Comparison of ENCODE assay signal across 11 cellular contexts in the genomic region with DNA sequence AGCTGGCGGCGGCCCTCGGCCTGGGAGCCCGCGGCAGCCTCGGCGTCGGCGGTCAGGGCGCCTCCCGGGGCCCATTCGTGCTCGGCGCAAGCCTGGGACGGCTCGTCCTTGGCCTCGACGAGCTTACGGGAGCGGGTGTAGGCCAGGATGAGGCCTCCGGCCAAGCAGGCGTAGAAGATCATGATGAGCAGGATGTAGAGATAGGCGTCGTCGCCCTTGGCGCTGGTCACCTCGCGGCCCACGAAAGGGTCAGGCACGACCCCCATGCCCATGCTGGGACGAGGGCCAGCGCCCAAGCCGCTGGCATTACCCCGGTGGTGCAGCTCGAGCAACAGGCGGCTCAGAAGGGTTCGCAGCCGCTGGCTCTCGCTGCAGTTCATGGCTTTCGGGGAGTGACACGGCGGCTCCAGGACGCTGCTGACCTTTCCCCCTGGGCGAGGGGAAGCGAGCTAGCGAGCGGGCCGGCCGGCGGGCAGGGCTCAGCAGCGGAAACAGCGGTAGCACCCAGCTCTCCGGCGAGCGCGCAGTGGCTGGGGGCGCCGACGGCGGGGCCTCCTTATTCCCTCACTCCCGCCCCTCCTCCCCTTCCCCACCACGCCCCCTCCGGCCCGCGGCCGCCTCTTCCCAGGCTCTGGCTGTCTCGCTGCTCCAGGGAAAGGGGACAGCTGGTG. TPM values are rescaled to one million over a fixed set of nuclear protein-coding genes. Genes with fewer than 3 reads are reported as not detected.
A peak's percentile ranks its signal among the peaks of the same experiment; 100 is the strongest.
DNase-seq lines count a peak whose midpoint lies in the region; ATAC-seq, FAIRE-seq and TF ChIP-seq lines count a peak whose summit lies in the region.
"Had no signal": no experiment of that assay in that cellular context is flagged by ENCODE, and none has a peak within 500 bp of the region (broad histone marks: within the 10 kb centered on the region; RNA-seq: fewer than 3 reads in every experiment).

Gene KCNE5, minus strand, starts transcription at position 532 of the 671 bp plus-strand sequence. Its CDS starts 152 bp downstream, at position 380.

- peak within 1 kb of the TSS; percentile 36 for H3K4me2 ChIP-seq in skeletal muscle satellite cell (ENCODE audit: low read length)

- H3K27ac Mint-ChIP-seq in naive thymus-derived CD8-positive, alpha-beta T cell, result peak within 1 kb of the TSS in 1 of 10 donors; percentile 32
- H3K27ac Mint-ChIP-seq: activated naive CD4-positive, alpha-beta T cell treated with anti-CD3 and anti-CD28 coated beads, Interleukin-2, amount 50 U/mL, for 72 hours had no signal

- no peak for ATAC-seq in naive thymus-derived CD8-positive, alpha-beta T cell
- no peak for ATAC-seq in HG03432 (IDR thresholded peaks at IDR 0.05; ENCODE audit: unreplicated experiment)
- ATAC-seq in HG03025 (IDR thresholded peaks at IDR 0.05; ENCODE audit: low FRiP score, unreplicated experiment), result no peak
- ATAC-seq: activated naive CD4-positive, alpha-beta T cell treated with anti-CD3 and anti-CD28 coated beads, Interleukin-2, amount 50 U/mL, for 72 hours had no signal

- POLR2A ChIA-PET in naive thymus-derived CD8-positive, alpha-beta T cell (lab: Charles Lee), result no interaction called here

- H3K9ac ChIP-seq in HUES6 (ENCODE audit: low read length), result no peak within 1 kb of the TSS
- H3K9ac ChIP-seq in skeletal muscle satellite cell (ENCODE audit: low read depth, low read length), result no peak within 1 kb of the TSS

- TF ChIP-seq CTCF in dorsolateral prefrontal cortex (IDR thresholded peaks at IDR 0.05 in 54 of 56, conservative IDR thresholded peaks at IDR 0.05 in 2 of 56; ENCODE audit: low read depth in 1 of 56, partially characterized antibody in 56 of 56), result no peak

- H3K9me3 ChIP-seq in HUES6 (ENCODE audit: control insufficient read depth, insufficient read depth, low read depth, low read length) (peaks cover 3% of the 10 kb centered on the region; the same call in 1 of the 2 replicates), skeletal muscle satellite cell (replicated peaks; ENCODE audit: low read length) (no peaks in the 10 kb centered on the region)

- intact Hi-C loops in dorsolateral prefrontal cortex (cut with DNase I), result no loop called here

- peaks cover 0 to 2% (median 0%) of the 10 kb centered on the region in 9 donors for H3K9me3 Mint-ChIP-seq in naive thymus-derived CD8-positive, alpha-beta T cell
- H3K9me3 Mint-ChIP-seq: activated naive CD4-positive, alpha-beta T cell treated with anti-CD3 and anti-CD28 coated beads, Interleukin-2, amount 50 U/mL, for 72 hours had no signal

- peaks cover 0 to 1% (median 0%) of the 10 kb centered on the region in 5 donors for H3K27me3 Mint-ChIP-seq in naive thymus-derived CD8-positive, alpha-beta T cell

- H3K4me1 Mint-ChIP-seq in naive thymus-derived CD8-positive, alpha-beta T cell, result peaks cover 0 to 5% (median 1%) of the 10 kb centered on the region in 4 donors

- DNase-seq in dorsolateral prefrontal cortex (no peak), islet precursor cell (peak; percentile 83), frontal cortex (ENCODE audit: low spot score in 2 of 2) (no peak)
- DNase-seq in naive thymus-derived CD8-positive, alpha-beta T cell, result no peak
- DNase-seq: NCI-H774 had no signal

- H3K36me3 ChIP-seq in HUES6 (ENCODE audit: control insufficient read depth, insufficient read depth, low read length) (no peaks in the 10 kb centered on the region), skeletal muscle satellite cell (ENCODE audit: insufficient read depth, low read length) (no peaks in the 10 kb centered on the region)

- H3K4me1 ChIP-seq in HUES6 (ENCODE audit: control insufficient read depth, insufficient read depth, low read length) (no peaks in the 10 kb centered on the region), skeletal muscle satellite cell (ENCODE audit: control insufficient read depth, insufficient read depth, low read length) (no peaks in the 10 kb centered on the region)

- no peak for FAIRE-seq in frontal cortex (lab: Jason Lieb, UNC)
- FAIRE-seq: endometrium had no signal

- peak within 1 kb of the TSS; percentile 52 for H3K4me3 ChIP-seq in HUES6 (ENCODE audit: low read depth, low read length)
- H3K4me3 ChIP-seq in dorsolateral prefrontal cortex, result peak within 1 kb of the TSS in 30 of 59 donors; percentile 3 to 54 (median 21)
- H3K4me3 ChIP-seq in skeletal muscle satellite cell (ENCODE audit: low read length), result no peak within 1 kb of the TSS

- H3K36me3 Mint-ChIP-seq in naive thymus-derived CD8-positive, alpha-beta T cell, result peaks cover 0 to 3% (median 2%) of the 10 kb centered on the region in 3 donors

- H3K27ac ChIP-seq in HUES6 (ENCODE audit: low read depth, low read length) (no peak within 1 kb of the TSS), dorsolateral prefrontal cortex (no peak within 1 kb of the TSS)

- H3K27me3 ChIP-seq in HUES6 (ENCODE audit: control insufficient read depth, insufficient read depth, low read length), result peaks cover 23% of the 10 kb centered on the region; the same call in 1 of the 2 replicates
- H3K27me3 ChIP-seq in dorsolateral prefrontal cortex, result peaks cover 0 to 83% (median 18%) of the 10 kb centered on the region in 45 donors
- H3K27me3 ChIP-seq in skeletal muscle satellite cell (ENCODE audit: control insufficient read depth, insufficient read depth, low read length), result peaks cover 2% of the 10 kb centered on the region

- no peak within 1 kb of the TSS for H3K4me3 Mint-ChIP-seq in naive thymus-derived CD8-positive, alpha-beta T cell

RNA-seq across cellular contexts. Expression of gene KCNE5, which starts in this region (rescaled TPM):
- total RNA-seq in dorsolateral prefrontal cortex, result 1 to 10 TPM in 45 of 120 experiments, under 1 TPM in 65, not detected in 10; 0.32 to 5.1 (median 0.88) TPM
- 0.44 and 1.3 TPM in 2 replicates for total RNA-seq in skeletal muscle satellite cell (2012; rRNA removed)
- total RNA-seq in naive thymus-derived CD8-positive, alpha-beta T cell, result under 1 TPM; 0.23 to 0.25 TPM
- not detected for polyA plus RNA-seq in naive thymus-derived CD8-positive, alpha-beta T cell
- total RNA-seq in frontal cortex, result 1.2 TPM
